In genomic region chr16:1181715-1182671, GRCh38 we compare ENCODE assay signal across 10 cellular contexts. TPM values are rescaled to one million over a fixed set of nuclear protein-coding genes. Genes with fewer than 3 reads are reported as not detected.
DNase-seq lines count a peak whose midpoint lies in the region; ATAC-seq and TF ChIP-seq lines count a peak whose summit lies in the region.
"Had no signal": no experiment of that assay in that cellular context is flagged by ENCODE, and none has a peak within 500 bp of the region (broad histone marks: within the 10 kb centered on the region; RNA-seq: fewer than 3 reads in every experiment).

No MANE protein-coding gene starts in this region.

- peaks cover 16% of the 10 kb centered on the region for H3K4me1 ChIP-seq in lower lobe of right lung
- peaks cover 20% of the 10 kb centered on the region for H3K4me1 ChIP-seq in upper lobe of right lung

- DNase-seq in DMS53 (lab: John Stamatoyannopoulos, UW), result peak; percentile 40
- no peak for DNase-seq in DMS53 treated with DMSO at 0.1 percent for 48 hours (lab: John Stamatoyannopoulos, UW; ENCODE audit: unreplicated experiment)
- DNase-seq in chondrocyte (ENCODE audit: low spot score), result no peak
- DNase-seq in lower lobe of right lung, result peak; percentile 73
- peak; percentile 87 for DNase-seq in upper lobe of right lung
- no peak for DNase-seq in activated CD4-positive, alpha-beta T cell treated with anti-CD3 and anti-CD28 coated beads for 36 hours
- DNase-seq in SKM-1 (lab: John Stamatoyannopoulos, UW; ENCODE audit: unreplicated experiment), result no peak
- DNase-seq: KG1 had no signal

- peak overlapping the region; percentile 91 for H3K27ac Mint-ChIP-seq in chondrocyte (ENCODE audit: unreplicated experiment)
- H3K27ac Mint-ChIP-seq in activated CD4-positive, alpha-beta T cell treated with anti-CD3 and anti-CD28 coated beads for 36 hours, result no peak overlapping the region

- H3K36me3 Mint-ChIP-seq in chondrocyte (ENCODE audit: low read depth), result peaks cover 2% of the 10 kb centered on the region
- H3K36me3 Mint-ChIP-seq in activated CD4-positive, alpha-beta T cell treated with anti-CD3 and anti-CD28 coated beads for 36 hours (ENCODE audit: low read depth), result no peaks in the 10 kb centered on the region

- H3K36me3 ChIP-seq in lower lobe of right lung (no peaks in the 10 kb centered on the region), upper lobe of right lung (no peaks in the 10 kb centered on the region)

- H3K4me3 Mint-ChIP-seq in chondrocyte (ENCODE audit: unreplicated experiment), result peak overlapping the region; percentile 42
- H3K4me3 Mint-ChIP-seq in activated CD4-positive, alpha-beta T cell treated with anti-CD3 and anti-CD28 coated beads for 36 hours, result no peak overlapping the region

- peaks cover 31% of the 10 kb centered on the region for H3K4me1 Mint-ChIP-seq in chondrocyte (ENCODE audit: low read depth)
- no peaks in the 10 kb centered on the region for H3K4me1 Mint-ChIP-seq in activated CD4-positive, alpha-beta T cell treated with anti-CD3 and anti-CD28 coated beads for 36 hours

- ATAC-seq in lower lobe of right lung, result peak; percentile 73 to 83
- ATAC-seq in upper lobe of right lung, result peak; percentile 80
- no peak for ATAC-seq in activated CD4-positive, alpha-beta T cell treated with anti-CD3 and anti-CD28 coated beads for 36 hours
- no peak for ATAC-seq in HG03460 (IDR thresholded peaks at IDR 0.05; ENCODE audit: unreplicated experiment)

- no peaks in the 10 kb centered on the region for H3K27me3 Mint-ChIP-seq in chondrocyte (ENCODE audit: low read depth)
- no peaks in the 10 kb centered on the region for H3K27me3 Mint-ChIP-seq in activated CD4-positive, alpha-beta T cell treated with anti-CD3 and anti-CD28 coated beads for 36 hours

- H3K27ac ChIP-seq in lower lobe of right lung (peak overlapping the region; percentile 53), upper lobe of right lung (peak overlapping the region; percentile 17)
- H3K27ac ChIP-seq: 22Rv1 had no signal

- TF ChIP-seq CTCF in chondrocyte (IDR thresholded peaks at IDR 0.05) (no peak), lower lobe of right lung (IDR thresholded peaks at IDR 0.05) (no peak), upper lobe of right lung (IDR thresholded peaks at IDR 0.05) (no peak)

- H3K27me3 ChIP-seq in lower lobe of right lung (ENCODE audit: low read depth) (peaks cover 4% of the 10 kb centered on the region), upper lobe of right lung (no peaks in the 10 kb centered on the region)

- intact Hi-C loops in lower lobe of right lung (cut with DNase I) (no loop called here), upper lobe of right lung (cut with DNase I) (no loop called here)
- intact Hi-C loops in activated CD4-positive, alpha-beta T cell treated with anti-CD3 and anti-CD28 coated beads for 36 hours (cut with DNase I, micrococcal nuclease), result no loop called here

- no peaks in the 10 kb centered on the region for H3K9me3 Mint-ChIP-seq in chondrocyte (ENCODE audit: low read depth)
- no peaks in the 10 kb centered on the region for H3K9me3 Mint-ChIP-seq in activated CD4-positive, alpha-beta T cell treated with anti-CD3 and anti-CD28 coated beads for 36 hours (ENCODE audit: low read depth)

- POLR2A ChIA-PET in activated CD4-positive, alpha-beta T cell treated with anti-CD3 and anti-CD28 coated beads for 36 hours (lab: Charles Lee), result no interaction called here

- CTCF ChIA-PET in activated CD4-positive, alpha-beta T cell treated with anti-CD3 and anti-CD28 coated beads for 36 hours (lab: Charles Lee), result no interaction called here

- H3K9me3 ChIP-seq in lower lobe of right lung (no peaks in the 10 kb centered on the region), upper lobe of right lung (no peaks in the 10 kb centered on the region)

- H3K4me3 ChIP-seq in lower lobe of right lung (peak overlapping the region; percentile 19), upper lobe of right lung (peak overlapping the region; percentile 26)

RNA-seq across cellular contexts. Expression of gene CACNA1H, which starts 29.1 kb away (rescaled TPM):
- total RNA-seq in chondrocyte, result 55.9 to 73.4 TPM (median 73.2 TPM) in 3 replicates
- 8.4 TPM for total RNA-seq in lower lobe of right lung
- 10.9 TPM for total RNA-seq in upper lobe of right lung
- total RNA-seq in activated CD4-positive, alpha-beta T cell treated with anti-CD3 and anti-CD28 coated beads for 36 hours, result under 1 TPM; 0.86 to 0.98 TPM

RNA-seq across cellular contexts. Expression of gene TPSG1, which starts 43.1 kb away (rescaled TPM):
- total RNA-seq in chondrocyte (not detected in 3 replicates), lower lobe of right lung (2.9 TPM), upper lobe of right lung (2.3 TPM)
- total RNA-seq in activated CD4-positive, alpha-beta T cell treated with anti-CD3 and anti-CD28 coated beads for 36 hours, result not detected

RNA-seq across cellular contexts. Expression of gene TPSB2, which starts 48.0 kb away (rescaled TPM):
- total RNA-seq in chondrocyte (not detected in 3 replicates), lower lobe of right lung (168 TPM), upper lobe of right lung (181 TPM)
- total RNA-seq in activated CD4-positive, alpha-beta T cell treated with anti-CD3 and anti-CD28 coated beads for 36 hours, result not detected

RNA-seq across cellular contexts. Expression of gene TPSAB1, which starts 58.5 kb away (rescaled TPM):
- total RNA-seq in chondrocyte, result not detected in 3 replicates
- total RNA-seq in lower lobe of right lung, result 103 TPM
- 122 TPM for total RNA-seq in upper lobe of right lung
- not detected for total RNA-seq in activated CD4-positive, alpha-beta T cell treated with anti-CD3 and anti-CD28 coated beads for 36 hours

Comparison
In these comparisons a context has a peak if more than half of its experiments do, and no peak if none do; other contexts are left out.
1. DNase-seq: peak in DMS53 (single experiment), lower lobe of right lung (single experiment) and upper lobe of right lung (single experiment); none in DMS53 treated with DMSO at 0.1 percent for 48 hours (single experiment), chondrocyte (single experiment), activated CD4-positive, alpha-beta T cell treated with anti-CD3 and anti-CD28 coated beads for 36 hours (single experiment) and SKM-1 (single experiment).
2. ATAC-seq: peak in lower lobe of right lung (2 of 2) and upper lobe of right lung (single experiment); none in activated CD4-positive, alpha-beta T cell treated with anti-CD3 and anti-CD28 coated beads for 36 hours (single experiment) and HG03460 (single experiment).
3. RNA of gene TPSB2, which starts 48.0 kb away (total RNA-seq): 181 TPM in upper lobe of right lung (single experiment) and 168 TPM in lower lobe of right lung (single experiment); not detected in chondrocyte and not detected in activated CD4-positive, alpha-beta T cell treated with anti-CD3 and anti-CD28 coated beads for 36 hours; every median in the first group is over 100 times any median in the second.